14 cellular contexts compared by ENCODE assay signal in genomic region chr2:145677371-145677770, GRCh38.
DNase-seq lines count a peak whose midpoint lies in the region; TF ChIP-seq lines count a peak whose summit lies in the region.
"Had no signal": no experiment of that assay in that cellular context is flagged by ENCODE, and none has a peak within 500 bp of the region (broad histone marks: within the 10 kb centered on the region; RNA-seq: fewer than 3 reads in every experiment).

No MANE protein-coding gene starts in this region.

- no peaks in the 10 kb centered on the region for H3K9me3 ChIP-seq in MM.1S (replicated peaks; ENCODE audit: insufficient read depth, low read length)
- H3K9me3 ChIP-seq: BLaER1 had no signal

- peak overlapping the region; percentile 5; the same call in 1 of the 2 replicates for H3K4me3 ChIP-seq in MM.1S (ENCODE audit: low read length)
- H3K4me3 ChIP-seq: BLaER1, GM12878, GM23248 had no signal

- no peak overlapping the region for H3K27ac ChIP-seq in MM.1S (ENCODE audit: low read length)
- H3K27ac ChIP-seq: BLaER1, GM23248 had no signal

- H3K9me3 Mint-ChIP-seq in nephron progenitor cell: peaks cover 13% of the 10 kb centered on the region
- H3K9me3 Mint-ChIP-seq: H9 had no signal

- H3K79me2 ChIP-seq in MM.1S (ENCODE audit: low read length): no peaks in the 10 kb centered on the region

- peaks cover 5% of the 10 kb centered on the region; the same call in 1 of the 2 replicates for H3K4me1 ChIP-seq in MM.1S (ENCODE audit: low read length)

- in situ Hi-C loops in SK-MEL-5 (cut with HindIII; ENCODE audit: low pct_unique_long_range_greater_than_20kb, low sequenced_read_pairs): no loop called here

- TF ChIP-seq CTCF in GM20000 (IDR thresholded peaks at IDR 0.05; ENCODE audit: extremely low read depth, missing control alignments) (no peak), MM.1S (IDR thresholded peaks at IDR 0.05; ENCODE audit: low read length) (no peak), nephron progenitor cell (IDR thresholded peaks at IDR 0.05) (no peak)

- no peak for TF ChIP-seq POLR2A in erythroblast (IDR thresholded peaks at IDR 0.05; ENCODE audit: low read length)

- H3F3A ChIP-seq in MM.1S (ENCODE audit: insufficient read depth, low read length): no peaks in the 10 kb centered on the region

- peak; percentile 4 for DNase-seq in GM20000 (ENCODE audit: low spot score)
- DNase-seq in MM.1S: peak; percentile 48
- DNase-seq in SK-MEL-5 (ENCODE audit: low read depth, low spot score): peak; percentile 18
- no peak for DNase-seq in nephron progenitor cell
- no peak for DNase-seq in erythroblast (lab: John Stamatoyannopoulos, UW)
- DNase-seq in AG08396 (ENCODE audit: low spot score): no peak
- no peak for DNase-seq in H4 (ENCODE audit: low spot score)
- DNase-seq: Calu3; CD8-positive, alpha-beta T cell; DMS79 treated with DMSO at 0.1 percent for 48 hours; GM23248; H9 had no signal

- peak overlapping the region; percentile 31 for H3K4me2 ChIP-seq in MM.1S (ENCODE audit: low read depth, low read length)
- H3K4me2 ChIP-seq: BLaER1 had no signal

- H3K4me1 Mint-ChIP-seq in nephron progenitor cell: no peaks in the 10 kb centered on the region
- H3K4me1 Mint-ChIP-seq: H9 had no signal

- H3K36me3 Mint-ChIP-seq in nephron progenitor cell (ENCODE audit: low read depth): no peaks in the 10 kb centered on the region
- H3K36me3 Mint-ChIP-seq: CD8-positive, alpha-beta T cell had no signal

- peak overlapping the region; percentile 78 for H2AFZ ChIP-seq in MM.1S (ENCODE audit: low read length)
- H2AFZ ChIP-seq: GM23248 had no signal

- no peaks in the 10 kb centered on the region for H3K27me3 Mint-ChIP-seq in nephron progenitor cell (ENCODE audit: low read depth, poor library complexity)

- no peaks in the 10 kb centered on the region for H3K27me3 ChIP-seq in MM.1S (replicated peaks; ENCODE audit: insufficient read depth, low read length)
- H3K27me3 ChIP-seq: BLaER1 had no signal

- H3K36me3 ChIP-seq in MM.1S (replicated peaks; ENCODE audit: insufficient read depth, low read length): no peaks in the 10 kb centered on the region
- H3K36me3 ChIP-seq: BLaER1 had no signal

- H4K20me1 ChIP-seq in MM.1S (ENCODE audit: insufficient read depth, low read length): no peaks in the 10 kb centered on the region
- H4K20me1 ChIP-seq: BLaER1 had no signal

- H3K27ac Mint-ChIP-seq in nephron progenitor cell: peak overlapping the region; percentile 49
- H3K27ac Mint-ChIP-seq: CD8-positive, alpha-beta T cell had no signal

- H3K9ac ChIP-seq in MM.1S (ENCODE audit: low read length): no peak overlapping the region
- H3K9ac ChIP-seq: BLaER1, GM23248 had no signal

- H3K4me3 Mint-ChIP-seq in nephron progenitor cell: no peak overlapping the region
- H3K4me3 Mint-ChIP-seq: CD8-positive, alpha-beta T cell; H9 had no signal

- H3K9me2 ChIP-seq in MM.1S (replicated peaks; ENCODE audit: insufficient read depth, low read length): no peaks in the 10 kb centered on the region

Comparison
In these comparisons a context has a peak if more than half of its experiments do, and no peak if none do; other contexts are left out.
1. DNase-seq: peak in GM20000 (single experiment), MM.1S (single experiment) and SK-MEL-5 (single experiment); none in nephron progenitor cell (single experiment), erythroblast (0 of 2), AG08396 (single experiment) and H4 (single experiment).